ENCODE assay signal across 1 cellular context in the genomic region with DNA sequence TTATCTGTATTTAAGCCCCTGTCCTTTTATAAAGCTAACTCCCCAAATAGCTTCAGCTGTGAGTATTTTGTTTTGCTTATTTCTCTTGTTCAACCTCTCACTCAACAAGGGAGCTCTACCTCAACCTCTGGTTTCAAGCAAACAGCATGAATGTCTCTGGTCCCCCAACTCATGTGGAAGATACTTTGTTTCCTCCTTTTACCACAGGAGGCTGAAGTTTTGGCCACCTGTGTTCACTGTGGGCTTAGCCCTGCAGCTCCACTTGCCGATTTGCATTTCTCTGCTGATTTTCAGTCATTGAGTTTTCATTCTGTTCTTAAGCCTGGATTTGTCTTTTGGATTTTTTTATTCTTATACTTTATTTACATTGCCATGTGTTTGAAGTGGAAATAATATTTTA.
TF ChIP-seq lines count a peak whose summit lies in the region.

No MANE protein-coding gene starts in this region.

TF ChIP-seq in H1, 55 proteins besides CTCF, POLR2A, EP300 and RAD21:
- TF ChIP-seq SP4 (IDR thresholded peaks at IDR 0.05; ENCODE audit: low read length) (no peak), BRCA1 (IDR thresholded peaks at IDR 0.05; ENCODE audit: low read depth, low read length) (no peak), TCF12 (IDR thresholded peaks at IDR 0.05; ENCODE audit: low read depth, low read length) (no peak), RNF2 (IDR thresholded peaks at IDR 0.05; ENCODE audit: borderline replicate concordance, low read depth, low read length, missing control alignments, poor library complexity, severe bottlenecking) (no peak), CBX8 (IDR thresholded peaks at IDR 0.05; ENCODE audit: borderline replicate concordance, low read depth, low read length) (no peak), PHF8 (conservative IDR thresholded peaks at IDR 0.05; ENCODE audit: low read depth, low read length) (no peak), SUZ12 (IDR thresholded peaks at IDR 0.05; ENCODE audit: low read length) (no peak), GTF2F1 (IDR thresholded peaks at IDR 0.05; ENCODE audit: borderline replicate concordance, low read depth, low read length) (no peak), SIX5 (IDR thresholded peaks at IDR 0.05; ENCODE audit: low read depth, low read length) (no peak), ZNF274 (IDR thresholded peaks at IDR 0.05; ENCODE audit: borderline replicate concordance, extremely low read depth, low read length) (no peak), TAF1 (IDR thresholded peaks at IDR 0.05; ENCODE audit: low read depth, low read length) (no peak), KDM5A (IDR thresholded peaks at IDR 0.05; ENCODE audit: low read length) (no peak), EZH2 (IDR thresholded peaks at IDR 0.05; ENCODE audit: low read depth, low read length, severe bottlenecking) (no peak), ASH2L (IDR thresholded peaks at IDR 0.05; ENCODE audit: low read length) (no peak), BCL11A (IDR thresholded peaks at IDR 0.05; ENCODE audit: low read depth in 2 of 2, low read length in 2 of 2) (no peak), NRF1 (IDR thresholded peaks at IDR 0.05; ENCODE audit: low read depth, low read length) (no peak), MAFK (IDR thresholded peaks at IDR 0.05; ENCODE audit: low read depth, low read length) (no peak), CHD2 (IDR thresholded peaks at IDR 0.05; ENCODE audit: low read length) (no peak), SP1 (IDR thresholded peaks at IDR 0.05; ENCODE audit: low read depth, low read length) (no peak)
- TF ChIP-seq, protein P1, sequence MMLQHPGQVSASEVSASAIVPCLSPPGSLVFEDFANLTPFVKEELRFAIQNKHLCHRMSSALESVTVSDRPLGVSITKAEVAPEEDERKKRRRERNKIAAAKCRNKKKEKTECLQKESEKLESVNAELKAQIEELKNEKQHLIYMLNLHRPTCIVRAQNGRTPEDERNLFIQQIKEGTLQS (IDR thresholded peaks at IDR 0.05; ENCODE audit: insufficient read depth, low read depth, low read length), result no peak
